8 cellular contexts compared by ENCODE assay signal in genomic region chr12:132489078-132489601, GRCh38. TPM values are rescaled to one million over a fixed set of nuclear protein-coding genes. Genes with fewer than 3 reads are reported as not detected.
A peak's percentile ranks its signal among the peaks of the same experiment; 100 is the strongest.
DNase-seq lines count a peak whose midpoint lies in the region; TF ChIP-seq lines count a peak whose summit lies in the region.

No MANE protein-coding gene starts in this region.

- peaks cover 17% of the 10 kb centered on the region for H3K27me3 Mint-ChIP-seq in MCF 10A (ENCODE audit: insufficient read depth, unreplicated experiment)

- no peaks in the 10 kb centered on the region for H3K9me3 ChIP-seq in breast epithelium
- no peaks in the 10 kb centered on the region for H3K9me3 ChIP-seq in OCI-LY3 (ENCODE audit: insufficient read depth, low read length)
- H3K9me3 ChIP-seq in right atrium auricular region, result no peaks in the 10 kb centered on the region
- H3K9me3 ChIP-seq in spleen, result no peaks in the 10 kb centered on the region

- peak overlapping the region; percentile 82 for H3K4me2 ChIP-seq in OCI-LY3 (ENCODE audit: low read length)

- H3K4me1 Mint-ChIP-seq in MCF 10A (ENCODE audit: insufficient read depth, unreplicated experiment), result peaks cover 8% of the 10 kb centered on the region

- POLR2A ChIA-PET in MCF 10A (lab: Yijun Ruan, JAX), result no interaction called here

- peaks cover 35% of the 10 kb centered on the region for H4K20me1 ChIP-seq in OCI-LY3 (ENCODE audit: insufficient read depth, low read length)

- H3K27ac ChIP-seq in breast epithelium (peak overlapping the region; percentile 61 to 74), OCI-LY3 (ENCODE audit: low read length) (no peak overlapping the region), right atrium auricular region (peak overlapping the region; percentile 76 to 85), spleen (peak overlapping the region; percentile 48 to 98 (median 96))

- WGBS in spleen, 5 donors, result 0 to 2% (median 1%) methylated on average over 12 to 46 of the region's 46 CpGs

- peak overlapping the region; percentile 59 to 94 (median 81) for H3K4me3 ChIP-seq in breast epithelium
- peak overlapping the region; percentile 89 for H3K4me3 ChIP-seq in OCI-LY3 (ENCODE audit: low read length)
- H3K4me3 ChIP-seq in right atrium auricular region, result peak overlapping the region; percentile 84 to 89
- peak overlapping the region; percentile 58 to 90 (median 80) for H3K4me3 ChIP-seq in spleen

- no peak overlapping the region for H3K27ac Mint-ChIP-seq in MCF 10A (ENCODE audit: low read depth, unreplicated experiment)

- H2AFZ ChIP-seq in OCI-LY3 (ENCODE audit: low read depth, low read length), result peak overlapping the region; percentile 56; the same call in 1 of the 2 replicates

- H3K4me3 Mint-ChIP-seq in MCF 10A (ENCODE audit: unreplicated experiment), result no peak overlapping the region

- H3K79me2 ChIP-seq in OCI-LY3 (ENCODE audit: low read length), result peaks cover 38% of the 10 kb centered on the region

- no peak for TF ChIP-seq CTCF in breast epithelium (IDR thresholded peaks at IDR 0.05)
- no peak for TF ChIP-seq CTCF in MCF 10A (IDR thresholded peaks at IDR 0.05; ENCODE audit: unreplicated experiment)
- no peak for TF ChIP-seq CTCF in OCI-LY3 (IDR thresholded peaks at IDR 0.05; ENCODE audit: low read depth, low read length)
- no peak for TF ChIP-seq CTCF in right atrium auricular region (IDR thresholded peaks at IDR 0.05)
- TF ChIP-seq CTCF in spleen (IDR thresholded peaks at IDR 0.05 in 8 of 11, conservative IDR thresholded peaks at IDR 0.05 in 3 of 11), result no peak

- no peaks in the 10 kb centered on the region for H3K9me3 Mint-ChIP-seq in MCF 10A (ENCODE audit: unreplicated experiment)

- intact Hi-C loops in breast epithelium (cut with DNase I; ENCODE audit: low total_unique reads), result no loop called here
- intact Hi-C loops in MCF 10A (cut with micrococcal nuclease), result no loop called here
- intact Hi-C loops in spleen (cut with DNase I; ENCODE audit: low total_unique reads), result no loop called here

- H3K36me3 ChIP-seq in breast epithelium (no peaks in the 10 kb centered on the region), OCI-LY3 (replicated peaks; ENCODE audit: low read depth, low read length) (no peaks in the 10 kb centered on the region), right atrium auricular region (no peaks in the 10 kb centered on the region), spleen (peaks cover 0 to 11% (median 0%) of the 10 kb centered on the region in 6 donors)

- H3K36me3 Mint-ChIP-seq in MCF 10A (ENCODE audit: insufficient read depth, unreplicated experiment), result no peaks in the 10 kb centered on the region

- CTCF ChIA-PET in MCF 10A (lab: Yijun Ruan, JAX), result no interaction called here

- TF ChIP-seq POLR2A in breast epithelium (IDR thresholded peaks at IDR 0.05), result no peak
- TF ChIP-seq POLR2A in spleen (IDR thresholded peaks at IDR 0.05), result no peak

- BruUV-seq in MCF 10A (replicated peaks; lab: Mats Ljungman, UMichigan), result no TSS peak

- H3K4me1 ChIP-seq in breast epithelium (peaks cover 25 to 30% of the 10 kb centered on the region in 2 donors), OCI-LY3 (ENCODE audit: low read length) (peaks cover 31% of the 10 kb centered on the region), right atrium auricular region (peaks cover 0 to 42% of the 10 kb centered on the region in 2 donors), spleen (peaks cover 39 to 65% (median 55%) of the 10 kb centered on the region in 6 donors)

- peak overlapping the region; percentile 60 for H3K9ac ChIP-seq in OCI-LY3 (ENCODE audit: low read length)

- DNase-seq in breast epithelium (ENCODE audit: low spot score in 2 of 2), result no peak
- no peak for DNase-seq in MCF 10A (ENCODE audit: unreplicated experiment)
- DNase-seq in activated gamma-delta T cell (lab: John Stamatoyannopoulos, UW), result peak; percentile 64
- no peak for DNase-seq in right atrium auricular region (ENCODE audit: low spot score)
- peak; percentile 95 for DNase-seq in spleen
- no peak for DNase-seq in NCI-H526 treated with DMSO at 0.1 percent for 48 hours (lab: John Stamatoyannopoulos, UW)
- DNase-seq in GF-D8 (lab: John Stamatoyannopoulos, UW), result no peak

- H3K27me3 ChIP-seq in breast epithelium (no peaks in the 10 kb centered on the region), OCI-LY3 (ENCODE audit: low read depth, low read length) (peaks cover 12% of the 10 kb centered on the region), right atrium auricular region (no peaks in the 10 kb centered on the region), spleen (replicated peaks in 1 of 7) (no peaks in the 10 kb centered on the region)

RNA-seq across cellular contexts. Expression of gene FBRSL1, which starts 0.8 kb away (rescaled TPM):
- total RNA-seq in breast epithelium (1 to 10 TPM; 3.5 to 9.8 (median 7.2) TPM), MCF 10A (2022) (47.4 and 48.8 TPM in 2 replicates), right atrium auricular region (10 to 100 TPM; 19.3 to 20.4 TPM), spleen (100 to 1,000 TPM in 1 of 7 donors, 10 to 100 TPM in 6; 28.3 to 161 (median 60.4) TPM)
- polyA plus RNA-seq in spleen, result 10 to 100 TPM; 14.3 to 40.3 (median 22.3) TPM

Comparison
In these comparisons a context has a peak if more than half of its experiments do, and no peak if none do; other contexts are left out.
1. DNase-seq: peak in activated gamma-delta T cell (single experiment) and spleen (single experiment); none in breast epithelium (0 of 2), MCF 10A (single experiment), right atrium auricular region (single experiment), NCI-H526 treated with DMSO at 0.1 percent for 48 hours (single experiment) and GF-D8 (single experiment).
2. Peak in every context shown above with its lines, with median percentiles within 50 percentile points of each other: H3K4me3 ChIP-seq.